ENCODE assay signal across 17 cellular contexts in the genomic region with DNA sequence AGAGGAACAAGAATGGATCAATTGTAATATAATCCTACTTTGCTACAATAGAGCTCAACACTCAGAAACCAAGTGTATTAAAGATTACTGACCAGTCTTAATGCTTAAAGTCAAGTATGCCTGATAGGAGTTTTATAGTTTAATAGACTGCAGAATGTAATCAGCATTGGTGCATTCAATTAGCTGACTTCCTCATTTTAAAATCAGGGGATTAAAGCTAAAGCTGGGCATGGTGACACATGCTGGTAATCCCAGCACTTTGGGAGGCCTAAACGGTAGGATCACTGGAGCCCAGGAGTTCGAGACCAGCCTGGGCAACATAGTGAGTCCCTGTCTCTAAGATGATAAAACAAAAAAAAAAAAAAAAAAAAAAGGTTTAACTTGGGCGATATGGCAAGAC.
"Had no signal": no experiment of that assay in that cellular context is flagged by ENCODE, and none has a peak within 500 bp of the region (broad histone marks: within the 10 kb centered on the region; RNA-seq: fewer than 3 reads in every experiment).

No MANE protein-coding gene starts in this region.

- FAIRE-seq: keratinocyte had no signal

- ATAC-seq: activated naive CD8-positive, alpha-beta T cell treated with anti-CD3 and anti-CD28 coated beads, Interleukin-2, amount 50 U/mL, for 24 hours; body of pancreas; heart right ventricle; left colon; natural killer cell treated with Interleukin-12 subunit alpha and Interleukin-12 subunit beta and Interleukin-15 and Interleukin-18, amount 100 ng/mL, for 72 hours; right cardiac atrium; stimulated activated naive CD8-positive, alpha-beta T cell treated with anti-CD3 and anti-CD28 coated beads, Interleukin-15, Interleukin-2, amounts not matched to agents 100 U/mL and 50 U/mL, for 24 hours had no signal

- DNase-seq: activated CD4-positive, alpha-beta memory T cell treated with anti-CD3 and anti-CD28 coated beads, Interleukin-2, amount 10 ng/mL, durations not matched to agents 7 days and 5 days; activated CD4-positive, alpha-beta T cell treated with anti-CD3 and anti-CD28 coated beads, Interleukin-2, amount 10 ng/mL, durations not matched to agents 24 days and 14 days; activated effector memory CD4-positive, alpha-beta T cell treated with anti-CD3 and anti-CD28 coated beads, Interleukin-2, amount 50 U/mL, for 16 hours; activated naive CD4-positive, alpha-beta T cell treated with anti-CD3 and anti-CD28 coated beads, Interleukin-2, amount 10 ng/mL, durations not matched to agents 7 days and 5 days; activated naive CD8-positive, alpha-beta T cell treated with anti-CD3 and anti-CD28 coated beads, Interleukin-2, amount 50 U/mL, for 24 hours; activated T-cell treated with anti-CD3 and anti-CD28 coated beads, Interleukin-2, amount 50 U/mL, for 72 hours; body of pancreas; cortex of kidney; heart right ventricle; left colon; right cardiac atrium; stimulated activated CD4-positive, alpha-beta T cell treated with anti-CD3 and anti-CD28 coated beads, Interleukin-12 subunit alpha, Interleukin-12 subunit beta, amount 100 ng/mL, for 4 hours; stimulated activated CD4-positive, alpha-beta T cell treated with anti-CD3 and anti-CD28 coated beads, Interleukin-4, amount 100 ng/mL, for 4 hours; stimulated activated naive CD8-positive, alpha-beta T cell treated with anti-CD3 and anti-CD28 coated beads, Interleukin-15, Interleukin-2, amounts not matched to agents 100 U/mL and 50 U/mL, for 24 hours; upper lobe of left lung had no signal
